27 cellular contexts compared by ENCODE assay signal in the genomic region with DNA sequence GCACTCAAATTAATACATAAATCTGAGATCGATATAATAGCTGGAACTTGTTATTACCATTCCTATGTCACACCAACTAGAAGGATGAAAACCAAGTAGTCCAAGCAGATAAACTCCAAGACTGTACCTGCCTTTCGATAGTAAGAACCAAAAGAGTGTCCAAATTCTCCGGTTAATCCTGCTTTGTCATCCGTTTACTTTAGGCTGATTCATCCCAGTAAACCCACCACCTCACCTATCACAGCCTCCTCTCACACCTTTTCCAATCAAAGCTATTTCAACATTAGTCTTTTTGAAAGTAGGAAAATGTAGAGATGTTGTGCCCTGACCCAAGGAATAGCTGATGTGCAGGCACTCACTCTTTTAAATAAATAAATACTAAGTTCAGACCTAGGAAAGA.
"Had no signal": no experiment of that assay in that cellular context is flagged by ENCODE, and none has a peak within 500 bp of the region (broad histone marks: within the 10 kb centered on the region; RNA-seq: fewer than 3 reads in every experiment).

No MANE protein-coding gene starts in this region.

- H3K36me3 ChIP-seq: left ventricle myocardium inferior, neutrophil, ovary, stomach, thyroid gland, transverse colon, upper lobe of left lung, vagina had no signal

- H3K4me1 ChIP-seq: testis, thyroid gland, upper lobe of left lung, vagina had no signal

- H3K4me3 Mint-ChIP-seq: naive thymus-derived CD8-positive, alpha-beta T cell; nephron; neural crest cell; stimulated activated naive B cell treated with anti-CD40 and anti-IgM and Interleukin-4, amounts not matched to agents 10 μg/mL and 1 μg/mL and 100 μg/mL, for 72 hours had no signal

- DNase-seq: islet precursor cell; left ventricle myocardium inferior; naive thymus-derived CD8-positive, alpha-beta T cell; occipital lobe; ovary; retina; right cardiac atrium; stimulated activated CD4-positive, alpha-beta T cell treated with anti-CD3 and anti-CD28 coated beads, Interleukin-12 subunit alpha, Interleukin-12 subunit beta, amount 100 ng/mL, for 4 hours; stimulated activated CD4-positive, alpha-beta T cell treated with anti-CD3 and anti-CD28 coated beads, Interleukin-15, amount 100 ng/mL, for 24 hours; stimulated activated CD4-positive, alpha-beta T cell treated with anti-CD3 and anti-CD28 coated beads, Interleukin-2, amount 100 ng/mL, for 24 hours; stimulated activated CD4-positive, alpha-beta T cell treated with anti-CD3 and anti-CD28 coated beads, Interleukin-4, amount 100 ng/mL, for 1 hour; stimulated activated naive B cell treated with anti-CD40 and anti-IgM and Interleukin-4, amounts not matched to agents 10 μg/mL and 1 μg/mL and 100 μg/mL, for 72 hours; stimulated activated naive CD8-positive, alpha-beta T cell treated with anti-CD3 and anti-CD28 coated beads, Interleukin-15, Interleukin-2, amounts not matched to agents 100 U/mL and 50 U/mL, for 24 hours; stomach; testis; thyroid gland; transverse colon; upper lobe of left lung had no signal

- H3K27me3 ChIP-seq: hepatocyte, neutrophil, ovary, stomach, testis, thyroid gland, transverse colon, upper lobe of left lung, vagina had no signal

- H3K4me2 ChIP-seq: hepatocyte had no signal

- H2AFZ ChIP-seq: hepatocyte had no signal

- H3K9me3 ChIP-seq: left ventricle myocardium inferior, neutrophil, ovary, stomach, testis, thyroid gland, transverse colon, upper lobe of left lung, vagina had no signal

- H3K4me1 Mint-ChIP-seq: naive thymus-derived CD8-positive, alpha-beta T cell; nephron had no signal

- H3K27ac Mint-ChIP-seq: naive thymus-derived CD8-positive, alpha-beta T cell; nephron; progenitor cell of endocrine pancreas; stimulated activated naive B cell treated with anti-CD40 and anti-IgM and Interleukin-4, amounts not matched to agents 10 μg/mL and 1 μg/mL and 100 μg/mL, for 72 hours had no signal

- H3K27me3 Mint-ChIP-seq: progenitor cell of endocrine pancreas; stimulated activated naive B cell treated with anti-CD40 and anti-IgM and Interleukin-4, amounts not matched to agents 10 μg/mL and 1 μg/mL and 100 μg/mL, for 72 hours had no signal

- ATAC-seq: naive thymus-derived CD8-positive, alpha-beta T cell; sciatic nerve; stimulated activated naive B cell treated with anti-CD40 and anti-IgM and Interleukin-4, amounts not matched to agents 10 μg/mL and 1 μg/mL and 100 μg/mL, for 72 hours; stimulated activated naive CD8-positive, alpha-beta T cell treated with anti-CD3 and anti-CD28 coated beads, Interleukin-15, Interleukin-2, amounts not matched to agents 100 U/mL and 50 U/mL, for 24 hours had no signal

- H3K4me3 ChIP-seq: hepatocyte, left ventricle myocardium inferior, lung, ovary, skin epidermis, stomach, testis, thyroid gland, transverse colon, upper lobe of left lung, vagina had no signal

- H3K9me3 Mint-ChIP-seq: naive thymus-derived CD8-positive, alpha-beta T cell; nephron; neural crest cell; stimulated activated naive B cell treated with anti-CD40 and anti-IgM and Interleukin-4, amounts not matched to agents 10 μg/mL and 1 μg/mL and 100 μg/mL, for 72 hours had no signal

- H3K36me3 Mint-ChIP-seq: naive thymus-derived CD8-positive, alpha-beta T cell; stimulated activated naive B cell treated with anti-CD40 and anti-IgM and Interleukin-4, amounts not matched to agents 10 μg/mL and 1 μg/mL and 100 μg/mL, for 72 hours had no signal

- H3K27ac ChIP-seq: hepatocyte, left ventricle myocardium inferior, neutrophil, ovary, skin epidermis, stomach, testis, thyroid gland, transverse colon, upper lobe of left lung, vagina had no signal

- H3K79me2 ChIP-seq: hepatocyte had no signal
